Comparison of ENCODE assay signal across 1 cellular context in the genomic region with DNA sequence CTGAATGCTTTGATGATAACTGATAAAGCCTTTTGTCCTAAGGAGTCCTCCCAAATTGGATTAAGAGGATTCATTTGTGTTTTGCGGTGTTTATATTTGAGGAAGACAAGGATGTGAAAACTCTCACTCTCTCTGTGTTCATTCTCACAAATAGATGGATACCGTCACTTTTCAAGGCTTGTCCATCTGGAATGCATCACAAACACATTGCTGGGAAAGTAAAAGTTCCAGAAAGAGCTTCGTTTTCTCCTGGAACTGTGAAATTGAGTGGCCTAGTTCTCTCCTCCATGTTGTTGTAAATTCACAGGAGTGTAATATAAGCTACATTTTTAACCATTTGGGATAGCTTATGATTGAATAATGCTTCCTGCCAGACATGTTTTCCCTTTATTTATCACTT.
TF ChIP-seq lines count a peak whose summit lies in the region.

No MANE protein-coding gene starts in this region.

TF ChIP-seq in GM23338, 12 proteins besides CTCF, POLR2A, EP300 and RAD21 (continued from another document):
- TF ChIP-seq, protein P1, sequence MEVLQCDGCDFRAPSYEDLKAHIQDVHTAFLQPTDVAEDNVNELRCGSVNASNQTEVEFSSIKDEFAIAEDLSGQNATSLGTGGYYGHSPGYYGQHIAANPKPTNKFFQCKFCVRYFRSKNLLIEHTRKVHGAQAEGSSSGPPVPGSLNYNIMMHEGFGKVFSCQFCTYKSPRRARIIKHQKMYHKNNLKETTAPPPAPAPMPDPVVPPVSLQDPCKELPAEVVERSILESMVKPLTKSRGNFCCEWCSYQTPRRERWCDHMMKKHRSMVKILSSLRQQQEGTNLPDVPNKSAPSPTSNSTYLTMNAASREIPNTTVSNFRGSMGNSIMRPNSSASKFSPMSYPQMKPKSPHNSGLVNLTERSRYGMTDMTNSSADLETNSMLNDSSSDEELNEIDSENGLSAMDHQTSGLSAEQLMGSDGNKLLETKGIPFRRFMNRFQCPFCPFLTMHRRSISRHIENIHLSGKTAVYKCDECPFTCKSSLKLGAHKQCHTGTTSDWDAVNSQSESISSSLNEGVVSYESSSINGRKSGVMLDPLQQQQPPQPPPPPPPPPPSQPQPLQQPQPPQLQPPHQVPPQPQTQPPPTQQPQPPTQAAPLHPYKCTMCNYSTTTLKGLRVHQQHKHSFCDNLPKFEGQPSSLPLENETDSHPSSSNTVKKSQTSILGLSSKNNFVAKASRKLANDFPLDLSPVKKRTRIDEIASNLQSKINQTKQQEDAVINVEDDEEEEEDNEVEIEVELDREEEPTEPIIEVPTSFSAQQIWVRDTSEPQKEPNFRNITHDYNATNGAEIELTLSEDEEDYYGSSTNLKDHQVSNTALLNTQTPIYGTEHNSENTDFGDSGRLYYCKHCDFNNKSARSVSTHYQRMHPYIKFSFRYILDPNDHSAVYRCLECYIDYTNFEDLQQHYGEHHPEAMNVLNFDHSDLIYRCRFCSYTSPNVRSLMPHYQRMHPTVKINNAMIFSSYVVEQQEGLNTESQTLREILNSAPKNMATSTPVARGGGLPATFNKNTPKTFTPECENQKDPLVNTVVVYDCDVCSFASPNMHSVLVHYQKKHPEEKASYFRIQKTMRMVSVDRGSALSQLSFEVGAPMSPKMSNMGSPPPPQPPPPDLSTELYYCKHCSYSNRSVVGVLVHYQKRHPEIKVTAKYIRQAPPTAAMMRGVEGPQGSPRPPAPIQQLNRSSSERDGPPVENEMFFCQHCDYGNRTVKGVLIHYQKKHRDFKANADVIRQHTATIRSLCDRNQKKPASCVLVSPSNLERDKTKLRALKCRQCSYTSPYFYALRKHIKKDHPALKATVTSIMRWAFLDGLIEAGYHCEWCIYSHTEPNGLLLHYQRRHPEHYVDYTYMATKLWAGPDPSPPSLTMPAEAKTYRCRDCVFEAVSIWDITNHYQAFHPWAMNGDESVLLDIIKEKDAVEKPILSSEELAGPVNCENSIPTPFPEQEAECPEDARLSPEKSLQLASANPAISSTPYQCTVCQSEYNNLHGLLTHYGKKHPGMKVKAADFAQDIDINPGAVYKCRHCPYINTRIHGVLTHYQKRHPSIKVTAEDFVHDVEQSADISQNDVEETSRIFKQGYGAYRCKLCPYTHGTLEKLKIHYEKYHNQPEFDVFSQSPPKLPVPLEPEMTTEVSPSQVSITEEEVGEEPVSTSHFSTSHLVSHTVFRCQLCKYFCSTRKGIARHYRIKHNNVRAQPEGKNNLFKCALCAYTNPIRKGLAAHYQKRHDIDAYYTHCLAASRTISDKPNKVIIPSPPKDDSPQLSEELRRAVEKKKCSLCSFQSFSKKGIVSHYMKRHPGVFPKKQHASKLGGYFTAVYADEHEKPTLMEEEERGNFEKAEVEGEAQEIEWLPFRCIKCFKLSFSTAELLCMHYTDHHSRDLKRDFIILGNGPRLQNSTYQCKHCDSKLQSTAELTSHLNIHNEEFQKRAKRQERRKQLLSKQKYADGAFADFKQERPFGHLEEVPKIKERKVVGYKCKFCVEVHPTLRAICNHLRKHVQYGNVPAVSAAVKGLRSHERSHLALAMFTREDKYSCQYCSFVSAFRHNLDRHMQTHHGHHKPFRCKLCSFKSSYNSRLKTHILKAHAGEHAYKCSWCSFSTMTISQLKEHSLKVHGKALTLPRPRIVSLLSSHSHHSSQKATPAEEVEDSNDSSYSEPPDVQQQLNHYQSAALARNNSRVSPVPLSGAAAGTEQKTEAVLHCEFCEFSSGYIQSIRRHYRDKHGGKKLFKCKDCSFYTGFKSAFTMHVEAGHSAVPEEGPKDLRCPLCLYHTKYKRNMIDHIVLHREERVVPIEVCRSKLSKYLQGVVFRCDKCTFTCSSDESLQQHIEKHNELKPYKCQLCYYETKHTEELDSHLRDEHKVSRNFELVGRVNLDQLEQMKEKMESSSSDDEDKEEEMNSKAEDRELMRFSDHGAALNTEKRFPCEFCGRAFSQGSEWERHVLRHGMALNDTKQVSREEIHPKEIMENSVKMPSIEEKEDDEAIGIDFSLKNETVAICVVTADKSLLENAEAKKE (CRISPR knock-in tag; IDR thresholded peaks at IDR 0.05) = no peak
- TF ChIP-seq, protein P2, sequence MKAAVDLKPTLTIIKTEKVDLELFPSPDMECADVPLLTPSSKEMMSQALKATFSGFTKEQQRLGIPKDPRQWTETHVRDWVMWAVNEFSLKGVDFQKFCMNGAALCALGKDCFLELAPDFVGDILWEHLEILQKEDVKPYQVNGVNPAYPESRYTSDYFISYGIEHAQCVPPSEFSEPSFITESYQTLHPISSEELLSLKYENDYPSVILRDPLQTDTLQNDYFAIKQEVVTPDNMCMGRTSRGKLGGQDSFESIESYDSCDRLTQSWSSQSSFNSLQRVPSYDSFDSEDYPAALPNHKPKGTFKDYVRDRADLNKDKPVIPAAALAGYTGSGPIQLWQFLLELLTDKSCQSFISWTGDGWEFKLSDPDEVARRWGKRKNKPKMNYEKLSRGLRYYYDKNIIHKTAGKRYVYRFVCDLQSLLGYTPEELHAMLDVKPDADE (IDR thresholded peaks at IDR 0.05) = no peak
- no peak for TF ChIP-seq ZNF331 (CRISPR knock-in tag; IDR thresholded peaks at IDR 0.05; ENCODE audit: low read depth)
- no peak for TF ChIP-seq STAT1 (IDR thresholded peaks at IDR 0.05; ENCODE audit: unreplicated experiment)
- TF ChIP-seq JUNB (IDR thresholded peaks at IDR 0.05; ENCODE audit: unreplicated experiment) = no peak
- no peak for TF ChIP-seq POLR2AphosphoS5 (IDR thresholded peaks at IDR 0.05; ENCODE audit: low read depth)
- TF ChIP-seq, protein P3, sequence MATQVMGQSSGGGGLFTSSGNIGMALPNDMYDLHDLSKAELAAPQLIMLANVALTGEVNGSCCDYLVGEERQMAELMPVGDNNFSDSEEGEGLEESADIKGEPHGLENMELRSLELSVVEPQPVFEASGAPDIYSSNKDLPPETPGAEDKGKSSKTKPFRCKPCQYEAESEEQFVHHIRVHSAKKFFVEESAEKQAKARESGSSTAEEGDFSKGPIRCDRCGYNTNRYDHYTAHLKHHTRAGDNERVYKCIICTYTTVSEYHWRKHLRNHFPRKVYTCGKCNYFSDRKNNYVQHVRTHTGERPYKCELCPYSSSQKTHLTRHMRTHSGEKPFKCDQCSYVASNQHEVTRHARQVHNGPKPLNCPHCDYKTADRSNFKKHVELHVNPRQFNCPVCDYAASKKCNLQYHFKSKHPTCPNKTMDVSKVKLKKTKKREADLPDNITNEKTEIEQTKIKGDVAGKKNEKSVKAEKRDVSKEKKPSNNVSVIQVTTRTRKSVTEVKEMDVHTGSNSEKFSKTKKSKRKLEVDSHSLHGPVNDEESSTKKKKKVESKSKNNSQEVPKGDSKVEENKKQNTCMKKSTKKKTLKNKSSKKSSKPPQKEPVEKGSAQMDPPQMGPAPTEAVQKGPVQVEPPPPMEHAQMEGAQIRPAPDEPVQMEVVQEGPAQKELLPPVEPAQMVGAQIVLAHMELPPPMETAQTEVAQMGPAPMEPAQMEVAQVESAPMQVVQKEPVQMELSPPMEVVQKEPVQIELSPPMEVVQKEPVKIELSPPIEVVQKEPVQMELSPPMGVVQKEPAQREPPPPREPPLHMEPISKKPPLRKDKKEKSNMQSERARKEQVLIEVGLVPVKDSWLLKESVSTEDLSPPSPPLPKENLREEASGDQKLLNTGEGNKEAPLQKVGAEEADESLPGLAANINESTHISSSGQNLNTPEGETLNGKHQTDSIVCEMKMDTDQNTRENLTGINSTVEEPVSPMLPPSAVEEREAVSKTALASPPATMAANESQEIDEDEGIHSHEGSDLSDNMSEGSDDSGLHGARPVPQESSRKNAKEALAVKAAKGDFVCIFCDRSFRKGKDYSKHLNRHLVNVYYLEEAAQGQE (IDR thresholded peaks at IDR 0.05; ENCODE audit: unreplicated experiment) = no peak
